44 cellular contexts compared by ENCODE assay signal in genomic region chr19:22256856-22257255, GRCh38. TPM values are rescaled to one million over a fixed set of nuclear protein-coding genes. Genes with fewer than 3 reads are reported as not detected.
"Had no signal": no experiment of that assay in that cellular context is flagged by ENCODE, and none has a peak within 500 bp of the region (broad histone marks: within the 10 kb centered on the region; RNA-seq: fewer than 3 reads in every experiment).

No MANE protein-coding gene starts in this region.

- H3K36me3 Mint-ChIP-seq: activated naive CD4-positive, alpha-beta T cell treated with anti-CD3 and anti-CD28 coated beads, Interleukin-2, amount 10 ng/mL, durations not matched to agents 7 days and 5 days; activated naive CD4-positive, alpha-beta T cell treated with anti-CD3 and anti-CD28 coated beads, Interleukin-2, amount 50 U/mL, for 24 hours; activated naive CD8-positive, alpha-beta T cell; activated naive CD8-positive, alpha-beta T cell treated with anti-CD3 and anti-CD28 coated beads for 36 hours; activated naive CD8-positive, alpha-beta T cell treated with anti-CD3 and anti-CD28 coated beads, Interleukin-2, amount 10 ng/mL, durations not matched to agents 7 days and 5 days; brain had no signal

- H3K4me1 Mint-ChIP-seq: activated naive CD4-positive, alpha-beta T cell treated with anti-CD3 and anti-CD28 coated beads, Interleukin-2, amount 10 ng/mL, durations not matched to agents 7 days and 5 days; activated naive CD4-positive, alpha-beta T cell treated with anti-CD3 and anti-CD28 coated beads, Interleukin-2, amount 50 U/mL, for 24 hours; activated naive CD8-positive, alpha-beta T cell treated with anti-CD3 and anti-CD28 coated beads for 36 hours; activated naive CD8-positive, alpha-beta T cell treated with anti-CD3 and anti-CD28 coated beads, Interleukin-2, amount 10 ng/mL, durations not matched to agents 7 days and 5 days; activated naive CD8-positive, alpha-beta T cell treated with anti-CD3 and anti-CD28 coated beads, Interleukin-2, amount 50 U/mL, for 24 hours; activated T-helper 17 cell treated with anti-CD3 and anti-CD28 coated beads, Interleukin-2, amount 50 U/mL, for 72 hours; brain; central memory CD8-positive, alpha-beta T cell had no signal

- H3K27ac Mint-ChIP-seq: activated naive CD4-positive, alpha-beta T cell treated with anti-CD3 and anti-CD28 coated beads for 36 hours; activated naive CD4-positive, alpha-beta T cell treated with anti-CD3 and anti-CD28 coated beads, Interleukin-2, amount 10 ng/mL, durations not matched to agents 7 days and 5 days; activated naive CD4-positive, alpha-beta T cell treated with anti-CD3 and anti-CD28 coated beads, Interleukin-2, amount 50 U/mL, for 24 hours; activated naive CD4-positive, alpha-beta T cell treated with anti-CD3 and anti-CD28 coated beads, Interleukin-2, amount 50 U/mL, for 72 hours; activated naive CD8-positive, alpha-beta T cell; activated naive CD8-positive, alpha-beta T cell treated with anti-CD3 and anti-CD28 coated beads for 36 hours; activated naive CD8-positive, alpha-beta T cell treated with anti-CD3 and anti-CD28 coated beads, Interleukin-2, amount 10 ng/mL, durations not matched to agents 7 days and 5 days; activated naive CD8-positive, alpha-beta T cell treated with anti-CD3 and anti-CD28 coated beads, Interleukin-2, amount 50 U/mL, for 24 hours; activated T-cell treated with anti-CD3 and anti-CD28 coated beads, Interleukin-2, amount 50 U/mL, for 24 hours; activated T-cell treated with anti-CD3 and anti-CD28 coated beads, Interleukin-2, amount 50 U/mL, for 72 hours; activated T-helper 1 cell treated with anti-CD3 and anti-CD28 coated beads, Interleukin-12 subunit alpha, Interleukin-12 subunit beta, Interleukin-2, Interleukin-4 antibody, amounts not matched to agents 30 ng/mL and 10 ng/mL and 1 ng/mL, durations not matched to agents 14 hours and 24 hours and 36 hours; activated T-helper 17 cell treated with anti-CD3 and anti-CD28 coated beads, Interleukin-2, amount 50 U/mL, for 72 hours; activated T-helper 2 cell treated with anti-CD3 and anti-CD28 coated beads, Interferon-gamma antibody, Interleukin-2, Interleukin-4, amounts not matched to agents 10 μg/mL and 5 μg/mL and 100 μg/mL, durations not matched to agents 14 hours and 24 hours and 36 hours; brain had no signal

- H3K4me1 ChIP-seq: adrenal gland, ascending aorta, body of pancreas, breast epithelium had no signal

- DNase-seq: activated effector memory CD4-positive, alpha-beta T cell treated with anti-CD3 and anti-CD28 coated beads, Interleukin-2, amount 50 U/mL, for 16 hours; activated effector memory CD4-positive, alpha-beta T cell treated with Interleukin-2 at 50 U/mL for 16 hours; activated gamma-delta T cell; activated gamma-delta T cell treated with Interleukin-2 at 50 U/mL for 16 hours; activated naive CD4-positive, alpha-beta T cell; activated naive CD4-positive, alpha-beta T cell treated with anti-CD3 and anti-CD28 coated beads for 36 hours; activated naive CD4-positive, alpha-beta T cell treated with anti-CD3 and anti-CD28 coated beads, Interleukin-2, amount 10 ng/mL, durations not matched to agents 7 days and 5 days; activated naive CD4-positive, alpha-beta T cell treated with anti-CD3 and anti-CD28 coated beads, Interleukin-2, amount 50 U/mL, for 16 hours; activated naive CD4-positive, alpha-beta T cell treated with Interleukin-2 at 50 U/mL for 16 hours; activated naive CD8-positive, alpha-beta T cell treated with anti-CD3 and anti-CD28 coated beads for 36 hours; activated naive CD8-positive, alpha-beta T cell treated with anti-CD3 and anti-CD28 coated beads, Interleukin-2, amount 10 ng/mL, durations not matched to agents 7 days and 5 days; activated naive CD8-positive, alpha-beta T cell treated with anti-CD3 and anti-CD28 coated beads, Interleukin-2, amount 50 U/mL, for 24 hours; activated T-cell treated with anti-CD3 and anti-CD28 coated beads for 4 hours; activated T-cell treated with anti-CD3 and anti-CD28 coated beads, Interleukin-2, amount 50 U/mL, for 1 hour; activated T-cell treated with anti-CD3 and anti-CD28 coated beads, Interleukin-2, amount 50 U/mL, for 24 hours; activated T-cell treated with anti-CD3 and anti-CD28 coated beads, Interleukin-2, amount 50 U/mL, for 4 hours; activated T-cell treated with anti-CD3 and anti-CD28 coated beads, Interleukin-2, amount 50 U/mL, for 48 hours; activated T-cell treated with anti-CD3 and anti-CD28 coated beads, Interleukin-2, amount 50 U/mL, for 72 hours; adrenal gland; amniotic stem cell; amygdala; anterior cingulate cortex; aorta; body of pancreas; brain microvascular endothelial cell; caudate nucleus; central memory CD4-positive, alpha-beta T cell; cerebellar nuclear complex had no signal

- H3K27ac ChIP-seq: adrenal gland, ascending aorta, body of pancreas, brain microvascular endothelial cell, breast epithelium, cardiac muscle cell had no signal

- H3K27me3 ChIP-seq: adrenal gland, ascending aorta, body of pancreas, brain microvascular endothelial cell, breast epithelium, cardiac muscle cell had no signal

- H3K4me3 ChIP-seq: adrenal gland, ascending aorta, body of pancreas, breast epithelium, cardiac muscle cell had no signal

- FAIRE-seq: astrocyte, bronchial epithelial cell had no signal

- H3K4me3 Mint-ChIP-seq: activated naive CD4-positive, alpha-beta T cell treated with anti-CD3 and anti-CD28 coated beads for 36 hours; activated naive CD4-positive, alpha-beta T cell treated with anti-CD3 and anti-CD28 coated beads, Interleukin-2, amount 10 ng/mL, durations not matched to agents 7 days and 5 days; activated naive CD4-positive, alpha-beta T cell treated with anti-CD3 and anti-CD28 coated beads, Interleukin-2, amount 50 U/mL, for 24 hours; activated naive CD8-positive, alpha-beta T cell; activated naive CD8-positive, alpha-beta T cell treated with anti-CD3 and anti-CD28 coated beads for 36 hours; activated naive CD8-positive, alpha-beta T cell treated with anti-CD3 and anti-CD28 coated beads, Interleukin-2, amount 10 ng/mL, durations not matched to agents 7 days and 5 days; activated naive CD8-positive, alpha-beta T cell treated with anti-CD3 and anti-CD28 coated beads, Interleukin-2, amount 50 U/mL, for 24 hours; activated T-cell treated with anti-CD3 and anti-CD28 coated beads, Interleukin-2, amount 50 U/mL, for 24 hours; activated T-cell treated with anti-CD3 and anti-CD28 coated beads, Interleukin-2, amount 50 U/mL, for 4 hours; activated T-cell treated with anti-CD3 and anti-CD28 coated beads, Interleukin-2, amount 50 U/mL, for 72 hours; activated T-helper 1 cell treated with anti-CD3 and anti-CD28 coated beads, Interleukin-12 subunit alpha, Interleukin-12 subunit beta, Interleukin-2, Interleukin-4 antibody, amounts not matched to agents 30 ng/mL and 10 ng/mL and 1 ng/mL, durations not matched to agents 14 hours and 24 hours and 36 hours; activated T-helper 17 cell treated with anti-CD3 and anti-CD28 coated beads, Interleukin-2, amount 50 U/mL, for 72 hours; brain; central memory CD8-positive, alpha-beta T cell had no signal

- H3K9me3 ChIP-seq: adrenal gland, ascending aorta, body of pancreas had no signal

- H3K36me3 ChIP-seq: adrenal gland, ascending aorta, brain microvascular endothelial cell, breast epithelium, cardiac muscle cell had no signal

- ATAC-seq: activated naive CD8-positive, alpha-beta T cell treated with anti-CD3 and anti-CD28 coated beads, Interleukin-2, amount 50 U/mL, for 24 hours; activated T-cell treated with anti-CD3 and anti-CD28 coated beads, Interleukin-2, amount 50 U/mL, for 4 hours; activated T-cell treated with anti-CD3 and anti-CD28 coated beads, Interleukin-2, amount 50 U/mL, for 72 hours; activated T-helper 17 cell treated with anti-CD3 and anti-CD28 coated beads, Interleukin-2, amount 50 U/mL, for 72 hours; body of pancreas had no signal

- H3K27me3 Mint-ChIP-seq: activated naive CD4-positive, alpha-beta T cell treated with anti-CD3 and anti-CD28 coated beads, Interleukin-2, amount 10 ng/mL, durations not matched to agents 7 days and 5 days; activated naive CD8-positive, alpha-beta T cell; activated naive CD8-positive, alpha-beta T cell treated with anti-CD3 and anti-CD28 coated beads, Interleukin-2, amount 10 ng/mL, durations not matched to agents 7 days and 5 days; activated naive CD8-positive, alpha-beta T cell treated with anti-CD3 and anti-CD28 coated beads, Interleukin-2, amount 50 U/mL, for 24 hours; activated T-cell treated with anti-CD3 and anti-CD28 coated beads, Interleukin-2, amount 50 U/mL, for 24 hours; activated T-helper 17 cell treated with anti-CD3 and anti-CD28 coated beads, Interleukin-2, amount 50 U/mL, for 72 hours; brain; central memory CD8-positive, alpha-beta T cell had no signal

RNA-seq across cellular contexts. Expression of gene ZNF729, which starts 29.4 kb away (rescaled TPM):
- total RNA-seq: activated naive CD4-positive, alpha-beta T cell treated with anti-CD3 and anti-CD28 coated beads for 36 hours; activated naive CD4-positive, alpha-beta T cell treated with anti-CD3 and anti-CD28 coated beads, Interleukin-2, amount 50 U/mL, for 72 hours; activated naive CD8-positive, alpha-beta T cell treated with anti-CD3 and anti-CD28 coated beads for 36 hours; activated naive CD8-positive, alpha-beta T cell treated with anti-CD3 and anti-CD28 coated beads, Interleukin-2, amount 10 ng/mL, durations not matched to agents 7 days and 5 days; activated T-cell treated with anti-CD3 and anti-CD28 coated beads, Interleukin-2, amount 50 U/mL, for 4 hours; activated T-cell treated with anti-CD3 and anti-CD28 coated beads, Interleukin-2, amount 50 U/mL, for 72 hours; activated T-helper 1 cell treated with anti-CD3 and anti-CD28 coated beads, Interleukin-12 subunit alpha, Interleukin-12 subunit beta, Interleukin-2, Interleukin-4 antibody, amounts not matched to agents 30 ng/mL and 10 ng/mL and 1 ng/mL, durations not matched to agents 14 hours and 24 hours and 36 hours; activated T-helper 17 cell treated with anti-CD3 and anti-CD28 coated beads, Interleukin-2, amount 50 U/mL, for 72 hours; activated T-helper 2 cell treated with anti-CD3 and anti-CD28 coated beads, Interferon-gamma antibody, Interleukin-2, Interleukin-4, amounts not matched to agents 10 μg/mL and 5 μg/mL and 100 μg/mL, durations not matched to agents 14 hours and 24 hours and 36 hours; adrenal gland; aorta; ascending aorta; astrocyte; body of pancreas; bronchial epithelial cell; cardiac muscle cell; cardiac septum; cerebellum had no signal
- polyA plus RNA-seq: adipose tissue, adrenal gland, aorta, cardiac muscle cell had no signal
